In the genomic region with DNA sequence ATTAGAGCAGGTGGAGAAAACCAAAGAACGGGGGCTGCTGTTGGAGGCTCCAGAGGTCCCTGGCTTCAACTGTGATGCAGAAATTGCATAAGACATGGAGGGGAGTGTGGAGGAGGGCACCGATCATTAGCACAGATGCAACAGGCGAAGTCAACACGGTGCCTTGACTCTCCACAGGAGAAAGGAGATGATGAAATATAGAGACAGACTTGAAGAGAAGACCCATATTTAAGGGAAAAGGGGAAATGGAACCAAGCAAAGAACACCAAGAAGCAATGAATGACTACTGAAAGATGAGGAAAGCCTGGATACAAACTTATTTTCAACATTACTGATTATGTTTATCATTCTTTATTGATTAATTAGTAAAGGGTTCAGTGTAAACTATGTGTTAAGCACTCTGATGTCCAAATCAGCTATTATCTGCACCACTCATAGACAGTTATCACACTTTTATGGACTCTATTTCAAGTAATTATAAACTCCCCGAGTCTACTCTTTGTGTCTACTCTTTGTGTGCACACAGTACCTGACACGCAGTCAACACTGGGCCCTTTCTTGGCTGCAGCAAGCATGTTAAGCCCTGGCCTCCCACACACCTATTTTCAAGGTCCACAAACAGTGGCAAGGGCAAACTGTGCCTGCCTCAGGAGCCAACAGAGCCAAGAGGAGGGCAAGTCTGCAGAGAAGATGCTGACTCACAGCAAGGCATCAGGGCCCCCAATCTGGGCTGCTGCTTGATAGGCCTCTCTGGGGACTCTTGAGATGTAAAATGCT, we compare ENCODE assay signal across 16 cellular contexts.
"Had no signal": no experiment of that assay in that cellular context is flagged by ENCODE, and none has a peak within 500 bp of the region (broad histone marks: within the 10 kb centered on the region; RNA-seq: fewer than 3 reads in every experiment).

No MANE protein-coding gene starts in this region.

- H3K9ac ChIP-seq: parathyroid adenoma had no signal

- H3K27me3 ChIP-seq: breast epithelium, dorsolateral prefrontal cortex, upper lobe of left lung had no signal

- H3K27ac Mint-ChIP-seq: activated CD4-positive, alpha-beta memory T cell treated with anti-CD3 and anti-CD28 coated beads for 36 hours; activated naive CD8-positive, alpha-beta T cell treated with anti-CD3 and anti-CD28 coated beads, Interleukin-2, amount 10 ng/mL, durations not matched to agents 7 days and 5 days; activated T-cell treated with anti-CD3 and anti-CD28 coated beads, Interleukin-2, amount 50 U/mL, for 72 hours; stimulated activated naive CD8-positive, alpha-beta T cell treated with anti-CD3 and anti-CD28 coated beads, Interleukin-15, Interleukin-2, amounts not matched to agents 100 ng/mL and 50 ng/mL, for 24 hours had no signal

- H2AFZ ChIP-seq: parathyroid adenoma had no signal

- ATAC-seq: activated T-cell treated with anti-CD3 and anti-CD28 coated beads, Interleukin-2, amount 50 U/mL, for 72 hours; left cardiac atrium had no signal

- DNase-seq: activated CD4-positive, alpha-beta memory T cell treated with anti-CD3 and anti-CD28 coated beads for 36 hours; activated CD4-positive, alpha-beta T cell treated with anti-CD3 and anti-CD28 coated beads for 1 hour; activated CD8-positive, alpha-beta memory T cell treated with anti-CD3 and anti-CD28 coated beads, Interleukin-2, amount 50 U/mL, for 4 hours; activated naive CD8-positive, alpha-beta T cell treated with anti-CD3 and anti-CD28 coated beads, Interleukin-2, amount 10 ng/mL, durations not matched to agents 7 days and 5 days; activated T-cell treated with anti-CD3 and anti-CD28 coated beads, Interleukin-2, amount 50 U/mL, for 72 hours; aorta; dorsolateral prefrontal cortex; left cardiac atrium; naive B cell; stimulated activated CD4-positive, alpha-beta T cell treated with anti-CD3 and anti-CD28 coated beads, Interleukin-4, amount 100 ng/mL, for 1 hour; stimulated activated CD8-positive, alpha-beta memory T cell treated with anti-CD3 and anti-CD28 coated beads, Interleukin-4, amount 100 ng/mL, for 48 hours; upper lobe of left lung had no signal

- H3K79me2 ChIP-seq: parathyroid adenoma had no signal

- H3K9me3 ChIP-seq: breast epithelium, upper lobe of left lung had no signal

- H3K4me3 ChIP-seq: breast epithelium, dorsolateral prefrontal cortex, lung, upper lobe of left lung had no signal

- H3K27ac ChIP-seq: breast epithelium, dorsolateral prefrontal cortex, parathyroid adenoma, upper lobe of left lung had no signal

- H3K9me3 Mint-ChIP-seq: activated CD4-positive, alpha-beta memory T cell treated with anti-CD3 and anti-CD28 coated beads for 36 hours; activated T-cell treated with anti-CD3 and anti-CD28 coated beads, Interleukin-2, amount 50 U/mL, for 72 hours; naive B cell; stimulated activated naive CD8-positive, alpha-beta T cell treated with anti-CD3 and anti-CD28 coated beads, Interleukin-15, Interleukin-2, amounts not matched to agents 100 ng/mL and 50 ng/mL, for 24 hours had no signal

- H3K4me1 ChIP-seq: breast epithelium, parathyroid adenoma, upper lobe of left lung had no signal

- H3K27me3 Mint-ChIP-seq: activated CD4-positive, alpha-beta memory T cell treated with anti-CD3 and anti-CD28 coated beads for 36 hours; activated naive CD8-positive, alpha-beta T cell treated with anti-CD3 and anti-CD28 coated beads, Interleukin-2, amount 10 ng/mL, durations not matched to agents 7 days and 5 days; naive B cell; stimulated activated naive CD8-positive, alpha-beta T cell treated with anti-CD3 and anti-CD28 coated beads, Interleukin-15, Interleukin-2, amounts not matched to agents 100 ng/mL and 50 ng/mL, for 24 hours had no signal

- H3K4me3 Mint-ChIP-seq: activated CD4-positive, alpha-beta memory T cell treated with anti-CD3 and anti-CD28 coated beads for 36 hours; activated naive CD8-positive, alpha-beta T cell treated with anti-CD3 and anti-CD28 coated beads, Interleukin-2, amount 10 ng/mL, durations not matched to agents 7 days and 5 days; activated T-cell treated with anti-CD3 and anti-CD28 coated beads, Interleukin-2, amount 50 U/mL, for 72 hours; naive B cell; stimulated activated naive CD8-positive, alpha-beta T cell treated with anti-CD3 and anti-CD28 coated beads, Interleukin-15, Interleukin-2, amounts not matched to agents 100 ng/mL and 50 ng/mL, for 24 hours had no signal

- H3K36me3 ChIP-seq: breast epithelium, upper lobe of left lung had no signal
